In the genomic region with DNA sequence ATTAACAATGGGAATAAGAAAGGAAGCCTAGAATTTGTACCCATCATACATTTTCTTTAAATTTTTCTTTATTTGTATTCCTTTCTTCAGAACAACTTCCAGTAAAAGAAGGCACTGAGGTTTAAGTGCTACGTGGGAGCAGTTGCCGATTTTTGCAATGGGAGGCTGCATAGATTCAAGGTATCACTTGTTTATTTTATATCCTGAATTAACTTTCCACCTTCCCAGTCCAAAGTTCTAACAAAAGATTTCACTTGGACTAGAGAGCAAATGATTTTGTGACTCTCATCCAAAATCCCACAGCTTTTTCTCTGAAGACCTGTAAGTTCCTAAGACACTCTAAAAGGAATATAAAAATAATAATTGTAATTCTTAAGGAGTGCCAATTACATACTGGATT, we compare ENCODE assay signal across 9 cellular contexts.
"Had no signal": no experiment of that assay in that cellular context is flagged by ENCODE, and none has a peak within 500 bp of the region (broad histone marks: within the 10 kb centered on the region; RNA-seq: fewer than 3 reads in every experiment).

No MANE protein-coding gene starts in this region.

- H3K4me3 Mint-ChIP-seq: GM23338, H9, HFFc6 had no signal

- ATAC-seq: GM23338, HCT116, K562 had no signal

- H3K9me3 Mint-ChIP-seq: HFFc6 had no signal

- H3K4me3 ChIP-seq: GM23338, K562 had no signal

- H3K27ac ChIP-seq: HL-60 had no signal

- DNase-seq: H9, HFFc6, IMR-90 had no signal

- H3K27ac Mint-ChIP-seq: GM23338, HFFc6 had no signal

- H2AFZ ChIP-seq: GM23338 had no signal

- H3K4me2 ChIP-seq: GM23338 had no signal

- FAIRE-seq: H1, H54, K562 had no signal
